8 cellular contexts compared by ENCODE assay signal in genomic region chr9:37120840-37121335, GRCh38. TPM values are rescaled to one million over a fixed set of nuclear protein-coding genes. Genes with fewer than 3 reads are reported as not detected.
A peak's percentile ranks its signal among the peaks of the same experiment; 100 is the strongest.
DNase-seq lines count a peak whose midpoint lies in the region; ATAC-seq and TF ChIP-seq lines count a peak whose summit lies in the region.
"Not testable (repeated sequence)": the region's sequence is repeated elsewhere in the genome, so short reads cannot be mapped to it uniquely, and the experiment has no call there.

No MANE protein-coding gene starts in this region.

- ATAC-seq in HCT116 (peak; percentile 37), aorta (ENCODE audit: low FRiP score) (peak; percentile 52)

- not testable (repeated sequence) for H3K27me3 ChIP-seq in HCT116 (ENCODE audit: insufficient read depth, low read length); osteoblast (ENCODE audit: insufficient read depth, low read length); aorta (ENCODE audit: control insufficient read depth in 1 of 2, insufficient read depth in 2 of 2, low read length in 1 of 2)

- H3K4me3 Mint-ChIP-seq in T-helper 1 cell treated with Interleukin-12 subunit alpha and Interleukin-12 subunit beta and Interleukin-4 antibody, amounts not matched to agents 30 μg/mL and 1 μg/mL, for 36 hours: peak overlapping the region; percentile 92

- H3K79me2 ChIP-seq in HCT116 (ENCODE audit: insufficient read depth, low read length) (peaks cover 54% of the 10 kb centered on the region), osteoblast (ENCODE audit: insufficient read depth, low read length) (peaks cover 52% of the 10 kb centered on the region)

- H3K27me3 Mint-ChIP-seq in T-helper 1 cell treated with Interleukin-12 subunit alpha and Interleukin-12 subunit beta and Interleukin-4 antibody, amounts not matched to agents 30 μg/mL and 1 μg/mL, for 36 hours (ENCODE audit: low read depth): not testable (repeated sequence)

- peak overlapping the region; percentile 68 for H3K27ac ChIP-seq in HCT116 (ENCODE audit: low read depth, low read length)
- peak overlapping the region; percentile 91 for H3K27ac ChIP-seq in osteoblast (ENCODE audit: low read depth, low read length)
- peak overlapping the region in 1 of 2 donors; percentile 61 for H3K27ac ChIP-seq in aorta (ENCODE audit: low read depth in 1 of 2, low read length in 2 of 2)

- H3K4me2 ChIP-seq in HCT116 (ENCODE audit: low read length): peak overlapping the region; percentile 69
- peak overlapping the region; percentile 95 for H3K4me2 ChIP-seq in osteoblast (ENCODE audit: insufficient read depth, low read length)

- not testable (repeated sequence) for TF ChIP-seq RAD21 in HCT116 (IDR thresholded peaks at IDR 0.05; ENCODE audit: low read depth)

- not testable (repeated sequence) for TF ChIP-seq POLR2A in HCT116 (IDR thresholded peaks at IDR 0.05; ENCODE audit: borderline replicate concordance, extremely low read depth, insufficient read depth, insufficient read length)

- H3K4me3 ChIP-seq in GM12875 (ENCODE audit: low read depth, low read length) (peak overlapping the region; percentile 77), HCT116 (replicated peaks in 1 of 2; ENCODE audit: low read depth in 1 of 2, low read length in 2 of 2) (peak overlapping the region; percentile 82 to 86), cardiac fibroblast (replicated peaks in 1 of 2; ENCODE audit: low read depth in 2 of 2, low read length in 2 of 2) (peak overlapping the region; percentile 77 to 87), osteoblast (ENCODE audit: insufficient read depth, low read length) (peak overlapping the region; percentile 98), aorta (ENCODE audit: low read length in 2 of 2) (peak overlapping the region; percentile 55 to 86)

- not testable (repeated sequence) for H4K20me1 ChIP-seq in HCT116 (ENCODE audit: insufficient read depth)
- peaks cover 25% of the 10 kb centered on the region for H4K20me1 ChIP-seq in osteoblast (ENCODE audit: insufficient read depth, low read length)

- CTCF ChIA-PET in HCT116 (lab: Charles Lee): interaction anchor here (1.6 kb wide), 1 partner anchor 209 kb away, joined by 3 read pairs; no protein-coding TSS in a partner anchor

- peak overlapping the region; percentile 97 for H3K27ac Mint-ChIP-seq in T-helper 1 cell treated with Interleukin-12 subunit alpha and Interleukin-12 subunit beta and Interleukin-4 antibody, amounts not matched to agents 30 μg/mL and 1 μg/mL, for 36 hours

- BruUV-seq in HCT116 (replicated peaks; lab: Mats Ljungman, UMichigan): TSS peak; percentile 53

- peaks cover 25% of the 10 kb centered on the region for H3K4me1 Mint-ChIP-seq in T-helper 1 cell treated with Interleukin-12 subunit alpha and Interleukin-12 subunit beta and Interleukin-4 antibody, amounts not matched to agents 30 μg/mL and 1 μg/mL, for 36 hours (ENCODE audit: low read depth)

- H2AFZ ChIP-seq in HCT116 (ENCODE audit: low read depth, low read length, poor library complexity, severe bottlenecking): not testable (repeated sequence)
- H2AFZ ChIP-seq in osteoblast (ENCODE audit: low read length): peak overlapping the region; percentile 99

- RAD21 ChIA-PET in HCT116 (lab: Charles Lee; ENCODE audit: low non-redundant PET in 1 of 2, low total read pairs in 2 of 2, uncharacterized antibody in 2 of 2, unreplicated experiment in 2 of 2): interaction anchor here in 1 of 2 experiments (0.5 kb wide), 1 partner anchor 9 kb away, joined by 3 read pairs; no protein-coding TSS in a partner anchor

- not testable (repeated sequence) for H3K9me3 ChIP-seq in HCT116 (ENCODE audit: control insufficient read depth in 1 of 2, insufficient read depth in 1 of 2, low read depth in 1 of 2, low read length in 2 of 2); osteoblast (ENCODE audit: low read depth, low read length); aorta (ENCODE audit: control insufficient read depth, low read length)

- 1% methylated on average over 23 of the region's 23 CpGs for WGBS in aorta, 2 donors

- H3K9ac ChIP-seq in HCT116 (ENCODE audit: low read length): peak overlapping the region; percentile 91

- not testable (repeated sequence) for H3K9me3 Mint-ChIP-seq in T-helper 1 cell treated with Interleukin-12 subunit alpha and Interleukin-12 subunit beta and Interleukin-4 antibody, amounts not matched to agents 30 μg/mL and 1 μg/mL, for 36 hours

- not testable (repeated sequence) for H3K9me2 ChIP-seq in HCT116 (ENCODE audit: insufficient read depth)

- peaks cover 5 to 13% of the 10 kb centered on the region in 2 experiments for H3K4me1 ChIP-seq in HCT116 (ENCODE audit: control insufficient read depth in 1 of 2, insufficient read depth in 2 of 2, low read length in 2 of 2)
- peaks cover 13% of the 10 kb centered on the region for H3K4me1 ChIP-seq in osteoblast (ENCODE audit: insufficient read depth, low read length)
- not testable (repeated sequence) for H3K4me1 ChIP-seq in aorta (ENCODE audit: control insufficient read depth in 1 of 2, insufficient read depth in 2 of 2, low read length in 2 of 2)

- DNase-seq in HCT116 (ENCODE audit: low read depth, low spot score); osteoblast (ENCODE audit: insufficient read length, low spot score, missing footprints): not testable (repeated sequence)
- peak; percentile 24 for DNase-seq in HT-29 (ENCODE audit: low spot score)
- peak in 1 of 2 donors; percentile 30 for DNase-seq in cardiac fibroblast (ENCODE audit: low read depth in 2 of 2)
- DNase-seq in hepatic stellate cell (ENCODE audit: low spot score): peak; percentile 9
- DNase-seq in aorta: peak in 1 of 2 donors; percentile 84

- H3K36me3 ChIP-seq in HCT116 (ENCODE audit: control insufficient read depth in 1 of 2, insufficient read depth in 2 of 2, low read length in 2 of 2); osteoblast (ENCODE audit: insufficient read depth, low read length); aorta (ENCODE audit: control insufficient read depth in 1 of 2, insufficient read depth in 2 of 2, low read length in 1 of 2): not testable (repeated sequence)

- intact Hi-C loops in HCT116 (cut with micrococcal nuclease): not testable (repeated sequence)
- intact Hi-C loops in aorta (cut with DNase I): loop anchor here (1.0 to 2.0 kb wide), 3 partner anchors 42 to 302 kb away; partner anchors contain the start of gene GRHPR (in 1 of the 2)

- H3K36me3 Mint-ChIP-seq in T-helper 1 cell treated with Interleukin-12 subunit alpha and Interleukin-12 subunit beta and Interleukin-4 antibody, amounts not matched to agents 30 μg/mL and 1 μg/mL, for 36 hours (ENCODE audit: low read depth): not testable (repeated sequence)

- POLR2A ChIA-PET in HCT116 (lab: Charles Lee): interaction anchor here (0.7 to 1.5 kb wide), 3 partner anchors 8 to 176 kb away, joined by 3 to 4 read pairs (median 3); no protein-coding TSS in a partner anchor

- not testable (repeated sequence) for TF ChIP-seq CTCF in GM12875 (IDR thresholded peaks at IDR 0.05; ENCODE audit: borderline replicate concordance, insufficient read depth, low read depth, low read length); HCT116 (IDR thresholded peaks at IDR 0.05 in 2 of 3, conservative IDR thresholded peaks at IDR 0.05 in 1 of 3; ENCODE audit: borderline replicate concordance in 1 of 3, insufficient read depth in 1 of 3, low read depth in 2 of 3, low read length in 2 of 3); cardiac fibroblast (IDR thresholded peaks at IDR 0.05; ENCODE audit: low read depth, low read length); osteoblast (IDR thresholded peaks at IDR 0.05; ENCODE audit: extremely low read depth, low read depth, low read length)

RNA-seq across cellular contexts. Expression of gene ZCCHC7, which starts 0.5 kb away (rescaled TPM):
- total RNA-seq in HCT116 (2021; ENCODE audit: unreplicated experiment): 31.2 TPM
- polyA plus RNA-seq in HCT116 (2012): 17.9 and 23.6 TPM in 2 replicates
- 2.7 and 4.6 TPM in 2 replicates for total RNA-seq in HT-29 (2014; rRNA removed; shearing (Covaris generic))
- total RNA-seq in osteoblast: 31.5 and 32.6 TPM in 2 replicates
- 10 to 100 TPM; 27.0 to 30.5 TPM for total RNA-seq in aorta
- 10 to 100 TPM in 1 of 2 donors, 1 to 10 TPM in 1; 9.8 to 10.6 TPM for polyA plus RNA-seq in aorta
